Comparison of ENCODE assay signal across 24 cellular contexts in the genomic region with DNA sequence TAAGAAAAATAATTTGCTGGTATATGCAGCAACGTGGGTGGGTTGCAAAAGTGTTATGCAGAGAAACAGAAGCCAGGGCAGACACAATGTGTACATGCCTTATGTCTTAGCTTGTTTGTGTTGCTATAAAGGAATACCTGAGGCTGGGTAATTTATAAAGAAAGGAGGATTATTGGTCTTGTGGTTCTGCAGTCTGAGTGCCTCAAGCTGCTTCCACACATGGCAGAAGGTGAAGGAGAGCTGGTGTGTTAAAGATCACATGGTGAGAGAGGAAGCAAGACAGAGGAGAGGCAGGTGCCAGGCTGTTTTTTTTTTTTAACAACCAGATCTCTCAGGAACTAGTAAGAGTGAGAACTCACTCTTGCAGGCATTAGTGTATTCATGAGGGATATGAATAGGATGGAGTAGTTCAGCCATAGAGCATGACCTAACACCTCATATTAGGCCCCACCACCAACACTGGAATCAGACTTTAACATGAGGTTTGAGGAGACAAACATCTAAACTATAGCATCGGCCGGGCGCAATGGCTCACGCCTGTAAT.
"Had no signal": no experiment of that assay in that cellular context is flagged by ENCODE, and none has a peak within 500 bp of the region (broad histone marks: within the 10 kb centered on the region; RNA-seq: fewer than 3 reads in every experiment).

No MANE protein-coding gene starts in this region.

- H3K4me1 ChIP-seq: gastrocnemius medialis, psoas muscle, right atrium auricular region, thyroid gland, upper lobe of right lung had no signal

- H3K27ac ChIP-seq: gastrocnemius medialis, psoas muscle, right atrium auricular region, spleen, thyroid gland, upper lobe of right lung had no signal

- H3K4me3 ChIP-seq: gastrocnemius medialis, psoas muscle, right atrium auricular region, spleen, thyroid gland, upper lobe of right lung had no signal

- H3K36me3 ChIP-seq: gastrocnemius medialis, right atrium auricular region, spleen, thyroid gland, upper lobe of right lung had no signal

- DNase-seq: activated B cell treated with CpG ODN at 0.5 μM for 24 hours; activated CD4-positive, alpha-beta memory T cell treated with anti-CD3 and anti-CD28 coated beads, Interleukin-2, amount 10 ng/mL, durations not matched to agents 7 days and 5 days; activated CD4-positive, alpha-beta T cell treated with anti-CD3 and anti-CD28 coated beads for 4 hours; activated gamma-delta T cell; activated T-cell treated with anti-CD3 and anti-CD28 coated beads, Interleukin-2, amount 50 U/mL, for 72 hours; aorta; central memory CD4-positive, alpha-beta T cell; effector memory CD4-positive, alpha-beta T cell; gastrocnemius medialis; head of caudate nucleus; hypothalamus; left ventricle myocardium superior; midbrain; natural killer cell; psoas muscle; spleen; stimulated activated CD4-positive, alpha-beta T cell treated with anti-CD3 and anti-CD28 coated beads, Interleukin-4, amount 100 ng/mL, for 1 hour; stimulated activated naive CD8-positive, alpha-beta T cell treated with anti-CD3 and anti-CD28 coated beads, Interleukin-15, Interleukin-2, amounts not matched to agents 100 U/mL and 50 U/mL, for 24 hours; T-helper 9 cell; thyroid gland; upper lobe of right lung had no signal

- H3K9me3 ChIP-seq: gastrocnemius medialis, psoas muscle, right atrium auricular region, spleen, thyroid gland, upper lobe of right lung had no signal

- ATAC-seq: activated naive CD4-positive, alpha-beta T cell treated with anti-CD3 and anti-CD28 coated beads, Interleukin-2, amount 50 U/mL, for 72 hours; esophagus mucosa; gastrocnemius medialis; left ventricle myocardium superior; psoas muscle; stimulated activated naive CD8-positive, alpha-beta T cell treated with anti-CD3 and anti-CD28 coated beads, Interleukin-15, Interleukin-2, amounts not matched to agents 100 U/mL and 50 U/mL, for 24 hours; upper lobe of right lung had no signal

- H3K27me3 ChIP-seq: gastrocnemius medialis, right atrium auricular region, spleen, thyroid gland, upper lobe of right lung had no signal
